8 cellular contexts compared by ENCODE assay signal in the genomic region with DNA sequence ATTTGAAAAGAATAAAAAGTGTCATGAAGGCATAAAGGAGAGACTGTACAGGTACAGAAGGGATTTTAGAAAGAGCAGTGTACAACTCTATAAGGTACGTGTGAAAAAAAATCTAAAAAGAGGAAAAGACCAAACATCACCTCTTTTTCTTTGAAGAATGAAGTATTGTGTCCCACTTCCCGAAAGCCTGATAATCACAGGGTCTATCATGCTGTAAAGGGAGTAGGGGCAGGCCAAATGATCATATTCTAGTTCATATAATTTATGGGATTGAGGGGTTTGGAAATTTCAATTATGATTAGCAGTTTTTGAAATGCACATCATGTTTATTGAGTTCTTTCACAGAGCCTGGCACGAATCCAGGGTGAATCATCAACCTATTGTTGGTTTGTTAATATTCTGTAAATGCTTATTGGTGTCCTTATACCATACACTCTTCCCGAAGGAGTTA. TPM values are rescaled to one million over a fixed set of nuclear protein-coding genes. Genes with fewer than 3 reads are reported as not detected.
A peak's percentile ranks its signal among the peaks of the same experiment; 100 is the strongest.
DNase-seq lines count a peak whose midpoint lies in the region; ATAC-seq, FAIRE-seq and TF ChIP-seq lines count a peak whose summit lies in the region.

No MANE protein-coding gene starts in this region.

- H3K79me2 ChIP-seq in PC-9 (ENCODE audit: low read depth) = peaks cover 35% of the 10 kb centered on the region

- peaks cover 47% of the 10 kb centered on the region for H3K4me1 ChIP-seq in PC-9 (replicated peaks; ENCODE audit: insufficient read depth)
- peaks cover 33% of the 10 kb centered on the region for H3K4me1 ChIP-seq in mesodermal cell (ENCODE audit: control insufficient read depth, insufficient read depth, low read length, poor library complexity, severe bottlenecking)

- TF ChIP-seq CTCF in AG04450 (IDR thresholded peaks at IDR 0.05; ENCODE audit: low read depth, low read length) (no peak), PC-9 (conservative IDR thresholded peaks at IDR 0.05) (no peak), type B pancreatic cell (conservative IDR thresholded peaks at IDR 0.05) (no peak)

- peaks cover 28% of the 10 kb centered on the region for H3F3A ChIP-seq in PC-9 (ENCODE audit: insufficient read depth, low read depth)

- TSS peak; percentile 74 for BruUV-seq in PC-9 (replicated peaks; lab: Mats Ljungman, UMichigan)

- H3K27ac ChIP-seq in AG04450 (ENCODE audit: low read depth, low read length) (peak overlapping the region; percentile 67), PC-9 (peak overlapping the region; percentile 57), cingulate gyrus (ENCODE audit: low read depth, low read length) (peak overlapping the region; percentile 82), mesodermal cell (ENCODE audit: low read depth, low read length, severe bottlenecking) (peak overlapping the region; percentile 96)

- CTCF ChIA-PET in AG04450 (lab: Charles Lee) (no interaction called here), PC-9 (lab: Charles Lee) (no interaction called here)

- POLR2A ChIA-PET in AG04450 (lab: Yijun Ruan, JAX) (interaction anchor here (0.7 kb wide), 1 partner anchor 13 kb away, joined by 3 read pairs; no protein-coding TSS in a partner anchor), PC-9 (lab: Charles Lee; ENCODE audit: unreplicated experiment) (no interaction called here)

- H3K4me3 ChIP-seq in AG04450 (ENCODE audit: low read depth, low read length) (peak overlapping the region; percentile 59), PC-9 (peak overlapping the region; percentile 66; the same call in 1 of the 2 replicates), mesodermal cell (ENCODE audit: extremely low read depth, insufficient read depth, low read length, poor library complexity, severe bottlenecking) (peak overlapping the region; percentile 93)

- peak overlapping the region; percentile 81 for H3K4me2 ChIP-seq in PC-9

- no peaks in the 10 kb centered on the region for H3K9me3 Mint-ChIP-seq in type B pancreatic cell

- no peaks in the 10 kb centered on the region for H3K9me2 ChIP-seq in PC-9 (ENCODE audit: insufficient read depth)

- WGBS in mesodermal cell (ENCODE audit: insufficient coverage in 2 of 2), 2 experiments = 50% methylated on average over 2 of the region's 4 CpGs; no CpG with 5 or more reads in 1 of the 2 experiments

- peak overlapping the region; percentile 87 for H3K27ac Mint-ChIP-seq in type B pancreatic cell

- H3K27me3 ChIP-seq in AG04450 (ENCODE audit: control insufficient read depth, insufficient read depth, low read length) (no peaks in the 10 kb centered on the region), PC-9 (ENCODE audit: insufficient read depth, low read depth) (no peaks in the 10 kb centered on the region)

- H2AFZ ChIP-seq in PC-9 = peak overlapping the region; percentile 81; the same call in 1 of the 2 replicates

- H3K36me3 ChIP-seq in PC-9 (ENCODE audit: low read depth) = no peaks in the 10 kb centered on the region
- no peaks in the 10 kb centered on the region for H3K36me3 ChIP-seq in mesodermal cell (ENCODE audit: control insufficient read depth, insufficient read depth, low read length)

- H3K4me3 Mint-ChIP-seq in type B pancreatic cell = peak overlapping the region; percentile 88

- H3K9me3 ChIP-seq in AG04450 (ENCODE audit: control insufficient read depth, insufficient read depth, low read length) = no peaks in the 10 kb centered on the region
- no peaks in the 10 kb centered on the region for H3K9me3 ChIP-seq in PC-9 (ENCODE audit: insufficient read depth, low read depth)
- H3K9me3 ChIP-seq in mesodermal cell (ENCODE audit: control insufficient read depth, low read length) = no peaks in the 10 kb centered on the region

- no peaks in the 10 kb centered on the region for H3K36me3 Mint-ChIP-seq in type B pancreatic cell

- no peaks in the 10 kb centered on the region for H3K27me3 Mint-ChIP-seq in type B pancreatic cell

- ATAC-seq in GM21619 (IDR thresholded peaks at IDR 0.05; ENCODE audit: unreplicated experiment) = no peak

- peak; percentile 49 for FAIRE-seq in GM19239 (lab: Jason Lieb, UNC)

- intact Hi-C loops in PC-9 (cut with micrococcal nuclease; ENCODE audit: unreplicated experiment) = loop anchor here (5.0 kb wide), 1 partner anchor 86 kb away; no protein-coding TSS in a partner anchor

- H3K4me1 Mint-ChIP-seq in type B pancreatic cell (ENCODE audit: unreplicated experiment) = peaks cover 47% of the 10 kb centered on the region

- DNase-seq in AG04450 (ENCODE audit: low read depth, low spot score) (no peak), GM19239 (ENCODE audit: insufficient read length, low spot score) (no peak), PC-9 (peak; percentile 35 to 74), type B pancreatic cell (ENCODE audit: extremely low spot score, unreplicated experiment) (no peak), mesenteric fat pad (ENCODE audit: low spot score) (no peak)

- H4K20me1 ChIP-seq in PC-9 (ENCODE audit: insufficient read depth) = no peaks in the 10 kb centered on the region

RNA-seq across cellular contexts. Expression of a gene that starts 0.9 kb away (rescaled TPM):
- polyA plus RNA-seq in AG04450 (2011; rRNA removed) = 14.3 and 20.6 TPM in 2 replicates
- 92.5 and 93.5 TPM in 2 replicates for polyA minus RNA-seq in AG04450 (2011; rRNA and poly(A)+ RNA removed)
- total RNA-seq in PC-9 (2021) = 73.4 and 98.7 TPM in 2 replicates
- 92.8 TPM for polyA plus RNA-seq in mesodermal cell (2013, experiment 1 of 2)
- polyA plus RNA-seq in mesodermal cell (2013, experiment 2 of 2) = 89.3 TPM
- total RNA-seq in type B pancreatic cell (ENCODE audit: low replicate concordance) = 100 and 141 TPM in 2 replicates
- total RNA-seq in mesenteric fat pad = 120 TPM

Comparison
In these comparisons a context has a peak if more than half of its experiments do, and no peak if none do; other contexts are left out.
1. DNase-seq: peak in PC-9 (2 of 2); none in AG04450 (single experiment), GM19239 (single experiment), type B pancreatic cell (single experiment) and mesenteric fat pad (single experiment).
2. Peak in every context shown above with its lines, with median percentiles within 50 percentile points of each other: H3K27ac ChIP-seq and H3K4me3 ChIP-seq.